ENCODE assay signal across 18 cellular contexts in the genomic region with DNA sequence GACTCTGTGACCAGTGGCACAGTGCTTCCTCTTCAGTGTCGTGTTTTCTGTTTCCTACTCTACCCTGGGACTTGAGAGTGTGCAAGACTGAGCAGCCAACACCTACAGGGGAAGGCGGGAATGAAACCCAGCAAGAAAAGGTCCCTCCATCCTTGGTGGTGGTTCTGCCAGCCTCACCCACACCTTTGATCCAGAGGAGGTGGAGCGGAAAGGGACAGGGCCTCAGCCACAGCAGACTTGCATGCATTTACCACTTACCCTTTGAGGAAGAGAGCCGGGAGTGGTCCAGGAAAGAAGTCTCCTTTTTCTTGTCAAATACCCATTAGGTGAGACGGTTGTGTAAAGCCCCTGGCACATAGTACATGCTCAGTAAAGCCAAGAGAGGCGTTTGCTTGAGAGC.
A peak's percentile ranks its signal among the peaks of the same experiment; 100 is the strongest.
DNase-seq lines count a peak whose midpoint lies in the region; ATAC-seq, FAIRE-seq and TF ChIP-seq lines count a peak whose summit lies in the region.
"Had no signal": no experiment of that assay in that cellular context is flagged by ENCODE, and none has a peak within 500 bp of the region (broad histone marks: within the 10 kb centered on the region; RNA-seq: fewer than 3 reads in every experiment).

No MANE protein-coding gene starts in this region.

- TF ChIP-seq POLR2A in esophagus muscularis mucosa (IDR thresholded peaks at IDR 0.05; ENCODE audit: low read depth) = no peak

- no CpG with 5 or more reads among the region's 6 CpGs for WGBS in H9 (ENCODE audit: extremely low coverage, insufficient read length, low lambda C conversion rate)
- 84% methylated on average over 5 of the region's 6 CpGs for WGBS in esophagus muscularis mucosa

- H2BK15ac ChIP-seq in H9 (ENCODE audit: low read depth, low read length) = no peak overlapping the region

- no peak overlapping the region for H2AK5ac ChIP-seq in H9 (ENCODE audit: insufficient read length, low read length)

- no peak overlapping the region for H3K27ac Mint-ChIP-seq in activated CD4-positive, alpha-beta T cell treated with anti-CD3 and anti-CD28 coated beads, Interleukin-2, amount 10 ng/mL, durations not matched to agents 24 days and 14 days
- no peak overlapping the region for H3K27ac Mint-ChIP-seq in H9
- no peak overlapping the region for H3K27ac Mint-ChIP-seq in activated CD8-positive, alpha-beta T cell treated with anti-CD3 and anti-CD28 coated beads, Interleukin-2, amount 10 ng/mL, durations not matched to agents 7 days and 5 days
- H3K27ac Mint-ChIP-seq: B cell; CD4-positive, alpha-beta T cell; IgD-negative memory B cell had no signal

- H3T11ph ChIP-seq in H9 (ENCODE audit: low read length) = no peak overlapping the region

- H3K9me3 ChIP-seq in H9 (ENCODE audit: control insufficient read depth, low read depth, low read length) = no peaks in the 10 kb centered on the region
- H3K9me3 ChIP-seq in esophagus muscularis mucosa = peaks cover 0 to 14% (median 6%) of the 10 kb centered on the region in 4 donors

- no peaks in the 10 kb centered on the region for H4K20me1 ChIP-seq in H9 (ENCODE audit: control insufficient read depth, insufficient read depth, insufficient read length)

- H3K79me1 ChIP-seq in H9 (ENCODE audit: insufficient read depth, low read depth, low read length, poor library complexity, severe bottlenecking) = no peaks in the 10 kb centered on the region

- H3K36me3 ChIP-seq in esophagus muscularis mucosa = no peaks in the 10 kb centered on the region

- H3K27me3 ChIP-seq in H9 (ENCODE audit: insufficient read depth, low read length) (no peaks in the 10 kb centered on the region), esophagus muscularis mucosa (peaks cover 0 to 43% (median 0%) of the 10 kb centered on the region in 4 donors)

- no peak for TF ChIP-seq CTCF in H9 (conservative IDR thresholded peaks at IDR 0.05)
- TF ChIP-seq CTCF in esophagus muscularis mucosa (IDR thresholded peaks at IDR 0.05) = no peak

- ATAC-seq in activated CD8-positive, alpha-beta T cell treated with anti-CD3 and anti-CD28 coated beads, Interleukin-2, amount 10 ng/mL, durations not matched to agents 7 days and 5 days = no peak

- FAIRE-seq in HTR-8/SVneo (lab: Jason Lieb, UNC) = no peak
- FAIRE-seq: GM12892, GM19239, H1 had no signal

- H2AFZ ChIP-seq in H9 (ENCODE audit: low read length) = no peak overlapping the region

- H3K23me2 ChIP-seq in H9 (ENCODE audit: insufficient read length, low read depth, low read length, poor library complexity, severe bottlenecking) = no peaks in the 10 kb centered on the region

- H2BK5ac ChIP-seq in H9 (ENCODE audit: insufficient read length, low read length) = no peak overlapping the region

- no peak overlapping the region for H3K23ac ChIP-seq in H9 (ENCODE audit: insufficient read length, low read depth, low read length)

- H3K9ac ChIP-seq in H9 (ENCODE audit: extremely low read depth, insufficient read length, low read length) = no peak overlapping the region

- no peak overlapping the region for H2BK20ac ChIP-seq in H9 (ENCODE audit: low read depth, low read length, poor library complexity, severe bottlenecking)

- no peak overlapping the region for H3K56ac ChIP-seq in H9 (ENCODE audit: insufficient read length, low read depth, low read length)

- peak; percentile 48 for DNase-seq in activated CD4-positive, alpha-beta T cell treated with anti-CD3 and anti-CD28 coated beads, Interleukin-2, amount 10 ng/mL, durations not matched to agents 24 days and 14 days
- no peak for DNase-seq in activated CD4-positive, alpha-beta T cell treated with anti-CD3 and anti-CD28 coated beads, Interleukin-2, amount 50 U/mL, for 48 hours
- peak; percentile 14 for DNase-seq in H9
- DNase-seq in esophagus muscularis mucosa (ENCODE audit: extremely low spot score) = peak; percentile 79
- no peak for DNase-seq in activated CD8-positive, alpha-beta T cell treated with anti-CD3 and anti-CD28 coated beads, Interleukin-2, amount 10 ng/mL, durations not matched to agents 7 days and 5 days
- DNase-seq in NCI-H2171 (lab: John Stamatoyannopoulos, UW) = no peak
- no peak for DNase-seq in HTR-8/SVneo (ENCODE audit: insufficient read length, low spot score)
- DNase-seq: 8988T; C1 segment of cervical spinal cord; Calu3; CD4-positive, alpha-beta T cell; DMS79; HCEC 1CT had no signal

- H3K4me3 Mint-ChIP-seq in activated CD4-positive, alpha-beta T cell treated with anti-CD3 and anti-CD28 coated beads, Interleukin-2, amount 10 ng/mL, durations not matched to agents 24 days and 14 days = no peak overlapping the region
- H3K4me3 Mint-ChIP-seq in H9 = no peak overlapping the region
- no peak overlapping the region for H3K4me3 Mint-ChIP-seq in activated CD8-positive, alpha-beta T cell treated with anti-CD3 and anti-CD28 coated beads, Interleukin-2, amount 10 ng/mL, durations not matched to agents 7 days and 5 days
- H3K4me3 Mint-ChIP-seq: B cell; CD4-positive, alpha-beta T cell; IgD-negative memory B cell had no signal

- H2BK120ac ChIP-seq in H9 (ENCODE audit: low read depth, low read length, poor library complexity, severe bottlenecking) = no peak overlapping the region

- H3K9me3 Mint-ChIP-seq in activated CD4-positive, alpha-beta T cell treated with anti-CD3 and anti-CD28 coated beads, Interleukin-2, amount 10 ng/mL, durations not matched to agents 24 days and 14 days = no peaks in the 10 kb centered on the region
- H3K9me3 Mint-ChIP-seq in H9 = peaks cover 0 to 3% of the 10 kb centered on the region in 2 experiments; a peak in 3 of 5 replicates
- H3K9me3 Mint-ChIP-seq in activated CD8-positive, alpha-beta T cell treated with anti-CD3 and anti-CD28 coated beads, Interleukin-2, amount 10 ng/mL, durations not matched to agents 7 days and 5 days (ENCODE audit: insufficient read depth) = no peaks in the 10 kb centered on the region
- H3K9me3 Mint-ChIP-seq: CD4-positive, alpha-beta T cell had no signal

- no peak for TF ChIP-seq EP300 in esophagus muscularis mucosa (IDR thresholded peaks at IDR 0.05)

- intact Hi-C loops in activated CD4-positive, alpha-beta T cell treated with anti-CD3 and anti-CD28 coated beads, Interleukin-2, amount 10 ng/mL, durations not matched to agents 24 days and 14 days (cut with micrococcal nuclease) = no loop called here
- intact Hi-C loops in esophagus muscularis mucosa (cut with DNase I) = no loop called here

- H3K18ac ChIP-seq in H9 (ENCODE audit: insufficient read length, low read depth, low read length) = no peak overlapping the region

- no peak overlapping the region for H3K4me3 ChIP-seq in esophagus muscularis mucosa

- no peaks in the 10 kb centered on the region for H3K4me1 Mint-ChIP-seq in activated CD4-positive, alpha-beta T cell treated with anti-CD3 and anti-CD28 coated beads, Interleukin-2, amount 10 ng/mL, durations not matched to agents 24 days and 14 days
- H3K4me1 Mint-ChIP-seq in H9 = peaks cover 0 to under 1% of the 10 kb centered on the region in 2 experiments; a peak in 1 of 4 replicates
- no peaks in the 10 kb centered on the region for H3K4me1 Mint-ChIP-seq in activated CD8-positive, alpha-beta T cell treated with anti-CD3 and anti-CD28 coated beads, Interleukin-2, amount 10 ng/mL, durations not matched to agents 7 days and 5 days (ENCODE audit: low read depth)
- H3K4me1 Mint-ChIP-seq: B cell, IgD-negative memory B cell had no signal

- no peak overlapping the region for H4K91ac ChIP-seq in H9 (ENCODE audit: insufficient read length, low read depth, low read length)

- H3K36me3 Mint-ChIP-seq in activated CD4-positive, alpha-beta T cell treated with anti-CD3 and anti-CD28 coated beads, Interleukin-2, amount 10 ng/mL, durations not matched to agents 24 days and 14 days (ENCODE audit: low read depth) = no peaks in the 10 kb centered on the region
- no peaks in the 10 kb centered on the region; a peak in 2 of 7 replicates for H3K36me3 Mint-ChIP-seq in H9 (ENCODE audit: insufficient read depth in 1 of 3, low read depth in 3 of 3)
- no peaks in the 10 kb centered on the region for H3K36me3 Mint-ChIP-seq in activated CD8-positive, alpha-beta T cell treated with anti-CD3 and anti-CD28 coated beads, Interleukin-2, amount 10 ng/mL, durations not matched to agents 7 days and 5 days (ENCODE audit: low read depth)
- H3K36me3 Mint-ChIP-seq: IgD-negative memory B cell had no signal

- peaks cover 3% of the 10 kb centered on the region for H3K27me3 Mint-ChIP-seq in activated CD4-positive, alpha-beta T cell treated with anti-CD3 and anti-CD28 coated beads, Interleukin-2, amount 10 ng/mL, durations not matched to agents 24 days and 14 days
- no peaks in the 10 kb centered on the region; the same call in none of the 2 replicates for H3K27me3 Mint-ChIP-seq in H9 (ENCODE audit: low read depth)
- H3K27me3 Mint-ChIP-seq in activated CD8-positive, alpha-beta T cell treated with anti-CD3 and anti-CD28 coated beads, Interleukin-2, amount 10 ng/mL, durations not matched to agents 7 days and 5 days (ENCODE audit: low read depth) = no peaks in the 10 kb centered on the region
- H3K27me3 Mint-ChIP-seq: B cell had no signal

- H3K4me1 ChIP-seq in H9 (ENCODE audit: insufficient read depth, low read length) (no peaks in the 10 kb centered on the region), esophagus muscularis mucosa (no peaks in the 10 kb centered on the region)

- H4K5ac ChIP-seq in H9 (ENCODE audit: insufficient read length, low read depth, low read length) = no peak overlapping the region

- no peak overlapping the region for H4K8ac ChIP-seq in H9 (replicated peaks; ENCODE audit: insufficient read length, low read depth, low read length)

- H2BK12ac ChIP-seq in H9 (ENCODE audit: insufficient read length, low read depth, low read length) = no peak overlapping the region

- H3K4ac ChIP-seq in H9 (ENCODE audit: low read depth, low read length) = no peak overlapping the region

- H3K79me2 ChIP-seq in H9 (ENCODE audit: insufficient read depth, low read length) = no peaks in the 10 kb centered on the region

- CTCF ChIA-PET in activated CD8-positive, alpha-beta T cell treated with anti-CD3 and anti-CD28 coated beads, Interleukin-2, amount 10 ng/mL, durations not matched to agents 7 days and 5 days (lab: Charles Lee) = interaction anchor here (0.9 kb wide), 1 partner anchor 20 kb away, joined by 3 read pairs; no protein-coding TSS in a partner anchor

- POLR2A ChIA-PET in activated CD8-positive, alpha-beta T cell treated with anti-CD3 and anti-CD28 coated beads, Interleukin-2, amount 10 ng/mL, durations not matched to agents 7 days and 5 days (lab: Charles Lee) = no interaction called here

- H3K27ac ChIP-seq in H9 (ENCODE audit: insufficient read length, low read depth, low read length) = no peak overlapping the region
- no peak overlapping the region for H3K27ac ChIP-seq in esophagus muscularis mucosa (replicated peaks in 1 of 4)

- no peak overlapping the region for H3K14ac ChIP-seq in H9 (ENCODE audit: insufficient read depth, low read length)

- H3K4me2 ChIP-seq in H9 (ENCODE audit: insufficient read depth, insufficient read length, low read length) = no peak overlapping the region

Comparison
In these comparisons a context has a peak if more than half of its experiments do, and no peak if none do; other contexts are left out.
1. DNase-seq: peak in activated CD4-positive, alpha-beta T cell treated with anti-CD3 and anti-CD28 coated beads, Interleukin-2, amount 10 ng/mL, durations not matched to agents 24 days and 14 days (single experiment), H9 (single experiment) and esophagus muscularis mucosa (single experiment); none in activated CD4-positive, alpha-beta T cell treated with anti-CD3 and anti-CD28 coated beads, Interleukin-2, amount 50 U/mL, for 48 hours (0 of 2), activated CD8-positive, alpha-beta T cell treated with anti-CD3 and anti-CD28 coated beads, Interleukin-2, amount 10 ng/mL, durations not matched to agents 7 days and 5 days (single experiment), NCI-H2171 (single experiment) and HTR-8/SVneo (single experiment).